Comparison of ENCODE assay signal across 15 cellular contexts in genomic region chr2:98736464-98736889, GRCh38. TPM values are rescaled to one million over a fixed set of nuclear protein-coding genes. Genes with fewer than 3 reads are reported as not detected.
A peak's percentile ranks its signal among the peaks of the same experiment; 100 is the strongest.
DNase-seq lines count a peak whose midpoint lies in the region; ATAC-seq lines count a peak whose summit lies in the region.
"Had no signal": no experiment of that assay in that cellular context is flagged by ENCODE, and none has a peak within 500 bp of the region (broad histone marks: within the 10 kb centered on the region; RNA-seq: fewer than 3 reads in every experiment).

No MANE protein-coding gene starts in this region.

- ATAC-seq in naive thymus-derived CD8-positive, alpha-beta T cell: peak; percentile 38 to 55
- ATAC-seq in GM18517 (IDR thresholded peaks at IDR 0.05; ENCODE audit: unreplicated experiment) (no peak), GM21723 (IDR thresholded peaks at IDR 0.05; ENCODE audit: unreplicated experiment) (no peak)
- ATAC-seq: heart left ventricle, left cardiac atrium had no signal

- peaks cover 12% of the 10 kb centered on the region for H3K36me3 Mint-ChIP-seq in activated naive CD4-positive, alpha-beta T cell treated with anti-CD3 and anti-CD28 coated beads for 36 hours (ENCODE audit: low read depth)
- H3K36me3 Mint-ChIP-seq in activated naive CD8-positive, alpha-beta T cell: peaks cover 4% of the 10 kb centered on the region
- H3K36me3 Mint-ChIP-seq in naive thymus-derived CD8-positive, alpha-beta T cell: peaks cover 0 to 5% (median 2%) of the 10 kb centered on the region in 3 donors

- DNase-seq in activated naive CD4-positive, alpha-beta T cell treated with anti-CD3 and anti-CD28 coated beads for 36 hours: peak; percentile 65
- no peak for DNase-seq in activated naive CD4-positive, alpha-beta T cell (lab: John Stamatoyannopoulos, UW)
- DNase-seq in NCI-H226 (peak; percentile 53), NCI-H526 treated with DMSO at 0.1 percent for 48 hours (lab: John Stamatoyannopoulos, UW) (no peak)
- DNase-seq in naive thymus-derived CD8-positive, alpha-beta T cell: no peak
- DNase-seq: activated B cell treated with CpG ODN at 0.5 μM for 24 hours; activated gamma-delta T cell treated with Interleukin-2 at 50 U/mL for 16 hours; central memory CD4-positive, alpha-beta T cell; DMS 273 treated with DMSO at 0.1 percent for 48 hours; heart left ventricle; left cardiac atrium; NCI-H1105 had no signal

- H3K9me3 Mint-ChIP-seq in activated naive CD4-positive, alpha-beta T cell treated with anti-CD3 and anti-CD28 coated beads for 36 hours: peaks cover 2% of the 10 kb centered on the region
- H3K9me3 Mint-ChIP-seq in activated naive CD8-positive, alpha-beta T cell (ENCODE audit: low read depth): peaks cover 4% of the 10 kb centered on the region
- no peaks in the 10 kb centered on the region for H3K9me3 Mint-ChIP-seq in naive thymus-derived CD8-positive, alpha-beta T cell
- H3K9me3 Mint-ChIP-seq: activated B cell treated with CpG ODN at 0.5 μM for 24 hours had no signal

- CTCF ChIA-PET in activated naive CD4-positive, alpha-beta T cell treated with anti-CD3 and anti-CD28 coated beads for 36 hours (lab: Charles Lee): no interaction called here

- H3K4me3 Mint-ChIP-seq in activated naive CD4-positive, alpha-beta T cell treated with anti-CD3 and anti-CD28 coated beads for 36 hours: peak overlapping the region; percentile 25
- peak overlapping the region; percentile 46 for H3K4me3 Mint-ChIP-seq in activated naive CD8-positive, alpha-beta T cell
- peak overlapping the region in 9 of 10 donors; percentile 14 to 71 (median 52) for H3K4me3 Mint-ChIP-seq in naive thymus-derived CD8-positive, alpha-beta T cell
- H3K4me3 Mint-ChIP-seq: activated B cell treated with CpG ODN at 0.5 μM for 24 hours had no signal

- H3K4me1 Mint-ChIP-seq in activated naive CD4-positive, alpha-beta T cell treated with anti-CD3 and anti-CD28 coated beads for 36 hours (ENCODE audit: low read depth): peaks cover 75% of the 10 kb centered on the region
- peaks cover 83% of the 10 kb centered on the region for H3K4me1 Mint-ChIP-seq in activated naive CD8-positive, alpha-beta T cell (ENCODE audit: low read depth)
- peaks cover 34 to 82% (median 78%) of the 10 kb centered on the region in 4 donors for H3K4me1 Mint-ChIP-seq in naive thymus-derived CD8-positive, alpha-beta T cell

- intact Hi-C loops in activated naive CD4-positive, alpha-beta T cell treated with anti-CD3 and anti-CD28 coated beads for 36 hours (cut with micrococcal nuclease): loop anchor here (1.0 to 10.0 kb wide), 8 partner anchors 10 to 758 kb away; partner anchors contain the start of genes LIPT1, REV1 and TSGA10

- H3K27ac Mint-ChIP-seq in activated naive CD4-positive, alpha-beta T cell treated with anti-CD3 and anti-CD28 coated beads for 36 hours: peak overlapping the region; percentile 41
- peak overlapping the region; percentile 91 for H3K27ac Mint-ChIP-seq in activated naive CD8-positive, alpha-beta T cell
- peak overlapping the region; percentile 53 to 93 (median 88) for H3K27ac Mint-ChIP-seq in naive thymus-derived CD8-positive, alpha-beta T cell
- H3K27ac Mint-ChIP-seq: activated B cell treated with CpG ODN at 0.5 μM for 24 hours had no signal

- POLR2A ChIA-PET in naive thymus-derived CD8-positive, alpha-beta T cell (lab: Charles Lee): interaction anchor here (0.9 to 21.6 kb wide), 5 partner anchors 8 to 32 kb away, joined by 3 to 360 read pairs (median 12); no protein-coding TSS in a partner anchor

- no peaks in the 10 kb centered on the region for H3K27me3 Mint-ChIP-seq in activated naive CD4-positive, alpha-beta T cell treated with anti-CD3 and anti-CD28 coated beads for 36 hours (ENCODE audit: low read depth)
- no peaks in the 10 kb centered on the region for H3K27me3 Mint-ChIP-seq in activated naive CD8-positive, alpha-beta T cell
- no peaks in the 10 kb centered on the region for H3K27me3 Mint-ChIP-seq in naive thymus-derived CD8-positive, alpha-beta T cell
- H3K27me3 Mint-ChIP-seq: activated B cell treated with CpG ODN at 0.5 μM for 24 hours had no signal

RNA-seq across cellular contexts. Expression of gene MGAT4A, which starts 5.5 kb away (rescaled TPM):
- total RNA-seq in activated naive CD4-positive, alpha-beta T cell treated with anti-CD3 and anti-CD28 coated beads for 36 hours: 10 to 100 TPM; 85.5 to 87.5 TPM
- total RNA-seq in naive thymus-derived CD8-positive, alpha-beta T cell: 100 to 1,000 TPM; 291 to 295 TPM
- 100 to 1,000 TPM; 285 to 350 (median 310) TPM for polyA plus RNA-seq in naive thymus-derived CD8-positive, alpha-beta T cell

Comparison
In these comparisons a context has a peak if more than half of its experiments do, and no peak if none do; other contexts are left out.
1. DNase-seq: peak in activated naive CD4-positive, alpha-beta T cell treated with anti-CD3 and anti-CD28 coated beads for 36 hours (single experiment) and NCI-H226 (single experiment); none in activated naive CD4-positive, alpha-beta T cell (0 of 4), naive thymus-derived CD8-positive, alpha-beta T cell (0 of 10) and NCI-H526 treated with DMSO at 0.1 percent for 48 hours (single experiment).
2. H3K27ac Mint-ChIP-seq: peak in every context shown above with its lines; median percentile 91 in activated naive CD8-positive, alpha-beta T cell; 88 in naive thymus-derived CD8-positive, alpha-beta T cell; 41 in activated naive CD4-positive, alpha-beta T cell treated with anti-CD3 and anti-CD28 coated beads for 36 hours.
3. ATAC-seq: peak in naive thymus-derived CD8-positive, alpha-beta T cell (2 of 2); none in GM18517 (single experiment) and GM21723 (single experiment).
4. Peak in every context shown above with its lines, with median percentiles within 50 percentile points of each other: H3K4me3 Mint-ChIP-seq.